20 cellular contexts compared by ENCODE assay signal in the genomic region with DNA sequence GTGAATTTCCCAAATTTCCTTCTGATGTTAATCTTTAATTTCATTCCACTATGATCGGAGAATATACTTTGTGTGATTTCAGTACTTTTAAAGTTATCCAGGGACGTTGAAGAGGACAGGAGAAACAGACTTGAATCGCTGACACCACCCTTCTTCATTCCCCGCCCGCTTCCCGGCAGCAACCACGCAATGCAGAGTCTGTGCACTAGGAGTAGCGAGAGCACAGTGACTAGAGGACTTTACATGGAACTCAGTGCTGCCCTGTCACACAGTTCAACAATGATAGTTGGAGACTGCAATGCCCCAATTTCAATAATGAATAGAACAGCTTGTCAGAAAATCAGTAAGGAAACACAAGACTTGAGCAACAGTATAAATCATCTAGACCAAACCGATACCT.
"Had no signal": no experiment of that assay in that cellular context is flagged by ENCODE, and none has a peak within 500 bp of the region (broad histone marks: within the 10 kb centered on the region; RNA-seq: fewer than 3 reads in every experiment).

No MANE protein-coding gene starts in this region.

- H3K4me1 ChIP-seq: breast epithelium, left lung, testis had no signal

- H3K27ac ChIP-seq: breast epithelium, esophagus muscularis mucosa, left lung, ovary, testis had no signal

- H3K4me3 Mint-ChIP-seq: activated CD4-positive, alpha-beta T cell treated with anti-CD3 and anti-CD28 coated beads for 36 hours; activated CD8-positive, alpha-beta T cell treated with anti-CD3 and anti-CD28 coated beads for 36 hours; activated naive CD8-positive, alpha-beta T cell treated with anti-CD3 and anti-CD28 coated beads for 36 hours; activated T-cell treated with anti-CD3 and anti-CD28 coated beads, Interleukin-2, amount 50 U/mL, for 72 hours; stimulated activated naive CD8-positive, alpha-beta T cell treated with anti-CD3 and anti-CD28 coated beads, Interleukin-15, amount 100 ng/mL, for 72 hours had no signal

- H3K27me3 Mint-ChIP-seq: activated CD4-positive, alpha-beta T cell treated with anti-CD3 and anti-CD28 coated beads for 36 hours; activated CD8-positive, alpha-beta T cell treated with anti-CD3 and anti-CD28 coated beads for 36 hours; activated naive CD8-positive, alpha-beta T cell treated with anti-CD3 and anti-CD28 coated beads for 36 hours; stimulated activated naive CD8-positive, alpha-beta T cell treated with anti-CD3 and anti-CD28 coated beads, Interleukin-15, amount 100 ng/mL, for 72 hours had no signal

- H3K27me3 ChIP-seq: breast epithelium, esophagus muscularis mucosa, left lung, ovary, testis had no signal

- H3K27ac Mint-ChIP-seq: activated CD4-positive, alpha-beta T cell treated with anti-CD3 and anti-CD28 coated beads for 36 hours; activated CD8-positive, alpha-beta T cell treated with anti-CD3 and anti-CD28 coated beads for 36 hours; activated naive CD8-positive, alpha-beta T cell treated with anti-CD3 and anti-CD28 coated beads for 36 hours; activated T-cell treated with anti-CD3 and anti-CD28 coated beads, Interleukin-2, amount 50 U/mL, for 72 hours; stimulated activated naive CD8-positive, alpha-beta T cell treated with anti-CD3 and anti-CD28 coated beads, Interleukin-15, amount 100 ng/mL, for 72 hours had no signal

- H3K36me3 ChIP-seq: breast epithelium, ovary had no signal

- ATAC-seq: activated CD4-positive, alpha-beta T cell treated with anti-CD3 and anti-CD28 coated beads for 36 hours; activated CD8-positive, alpha-beta T cell treated with anti-CD3 and anti-CD28 coated beads for 36 hours; activated T-cell treated with anti-CD3 and anti-CD28 coated beads, Interleukin-2, amount 50 U/mL, for 72 hours; left lung; stimulated activated naive CD8-positive, alpha-beta T cell treated with anti-CD3 and anti-CD28 coated beads, Interleukin-15, amount 100 ng/mL, for 72 hours had no signal

- DNase-seq: activated CD4-positive, alpha-beta T cell treated with anti-CD3 and anti-CD28 coated beads for 36 hours; activated CD8-positive, alpha-beta memory T cell treated with anti-CD3 and anti-CD28 coated beads, Interleukin-2, amount 50 U/mL, for 4 hours; activated CD8-positive, alpha-beta T cell treated with anti-CD3 and anti-CD28 coated beads for 36 hours; activated gamma-delta T cell treated with Interleukin-2 at 50 U/mL for 16 hours; activated naive CD8-positive, alpha-beta T cell treated with anti-CD3 and anti-CD28 coated beads for 36 hours; activated T-cell treated with anti-CD3 and anti-CD28 coated beads, Interleukin-2, amount 50 U/mL, for 72 hours; anterior cingulate cortex; islet precursor cell; mesenchymal stem cell; ovary; stimulated activated CD4-positive, alpha-beta T cell treated with anti-CD3 and anti-CD28 coated beads, Interleukin-12 subunit alpha, Interleukin-12 subunit beta, amount 100 ng/mL, for 4 hours; stimulated activated CD4-positive, alpha-beta T cell treated with anti-CD3 and anti-CD28 coated beads, Interleukin-2, amount 100 ng/mL, for 48 hours; stimulated activated CD8-positive, alpha-beta memory T cell treated with anti-CD3 and anti-CD28 coated beads, Interleukin-4, amount 100 ng/mL, for 48 hours; stimulated activated naive CD8-positive, alpha-beta T cell treated with anti-CD3 and anti-CD28 coated beads, Interleukin-15, amount 100 ng/mL, for 72 hours; testis had no signal

- H3K9me3 ChIP-seq: breast epithelium, left lung, ovary, testis had no signal

- H3K4me3 ChIP-seq: breast epithelium, esophagus muscularis mucosa, left lung, ovary, testis had no signal

- FAIRE-seq: endometrium, urothelium cell line had no signal
